Comparison of ENCODE assay signal across 39 cellular contexts in the genomic region with DNA sequence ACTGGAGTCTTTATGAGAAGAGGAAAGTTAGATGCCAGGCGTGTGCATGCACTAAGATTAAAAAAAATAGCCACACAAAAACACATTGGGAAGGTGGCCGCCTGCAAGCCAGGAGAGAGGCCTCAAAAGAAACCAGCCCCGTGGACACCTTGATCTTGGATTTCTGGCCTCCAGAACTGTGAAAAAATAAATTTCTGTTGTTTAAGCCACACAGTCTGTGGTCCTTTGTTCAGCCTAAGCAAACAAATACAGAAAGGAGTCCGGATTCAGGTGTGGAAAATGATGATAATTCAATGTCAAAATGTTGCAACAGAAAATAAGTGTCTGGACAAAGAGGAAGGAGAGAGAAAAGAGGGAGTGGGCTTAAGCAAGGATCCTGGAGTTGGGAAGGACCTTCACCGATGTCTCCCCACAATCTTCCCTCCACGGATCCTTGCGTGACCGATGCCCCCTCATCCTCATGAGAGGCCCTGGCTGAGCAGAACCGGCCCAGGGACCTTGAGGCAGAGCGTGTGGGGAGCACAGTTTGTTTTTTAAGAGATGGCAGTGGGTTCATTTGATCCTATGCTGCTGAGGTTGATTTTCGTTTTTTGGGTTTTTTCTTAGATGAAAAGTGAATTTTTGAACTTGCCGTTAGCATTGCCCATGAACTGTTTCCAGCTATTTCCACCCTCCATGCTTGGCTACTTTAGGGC.
"Had no signal": no experiment of that assay in that cellular context is flagged by ENCODE, and none has a peak within 500 bp of the region (broad histone marks: within the 10 kb centered on the region; RNA-seq: fewer than 3 reads in every experiment).

No MANE protein-coding gene starts in this region.

- H3K36me3 ChIP-seq: ascending aorta, brain microvascular endothelial cell, breast epithelium, cardiac muscle cell, WERI-Rb-1 had no signal

- H3K27me3 ChIP-seq: ascending aorta, brain microvascular endothelial cell, breast epithelium, cardiac muscle cell had no signal

- H3K4me3 Mint-ChIP-seq: activated CD4-positive, alpha-beta memory T cell treated with anti-CD3 and anti-CD28 coated beads, Interleukin-2, amount 10 ng/mL, durations not matched to agents 7 days and 5 days; activated CD4-positive, alpha-beta T cell treated with anti-CD3 and anti-CD28 coated beads for 36 hours; activated CD4-positive, alpha-beta T cell treated with anti-CD3 and anti-CD28 coated beads, Interleukin-2, amount 10 ng/mL, durations not matched to agents 7 days and 5 days; activated CD8-positive, alpha-beta memory T cell treated with anti-CD3 and anti-CD28 coated beads, Interleukin-2, amount 10 ng/mL, durations not matched to agents 7 days and 5 days; activated CD8-positive, alpha-beta T cell treated with anti-CD3 and anti-CD28 coated beads, Interleukin-2, amount 10 ng/mL, durations not matched to agents 7 days and 5 days; activated naive CD4-positive, alpha-beta T cell treated with anti-CD3 and anti-CD28 coated beads, Interleukin-2, amount 10 ng/mL, durations not matched to agents 7 days and 5 days; activated naive CD4-positive, alpha-beta T cell treated with anti-CD3 and anti-CD28 coated beads, Interleukin-2, amount 50 U/mL, for 24 hours; activated naive CD8-positive, alpha-beta T cell; activated naive CD8-positive, alpha-beta T cell treated with anti-CD3 and anti-CD28 coated beads, Interleukin-2, amount 10 ng/mL, durations not matched to agents 7 days and 5 days; activated naive CD8-positive, alpha-beta T cell treated with anti-CD3 and anti-CD28 coated beads, Interleukin-2, amount 50 U/mL, for 24 hours; activated T-cell treated with anti-CD3 and anti-CD28 coated beads, Interleukin-2, amount 50 U/mL, for 24 hours; central memory CD8-positive, alpha-beta T cell; T-cell; T-helper 17 cell; T-helper 2 cell treated with Interferon-gamma antibody and Interleukin-4, amounts not matched to agents 5 μg/mL and 100 μg/mL, for 36 hours; WTC11 had no signal

- H3K4me3 ChIP-seq: ascending aorta, breast epithelium, cardiac muscle cell had no signal

- H3K27me3 Mint-ChIP-seq: activated naive CD4-positive, alpha-beta T cell treated with anti-CD3 and anti-CD28 coated beads, Interleukin-2, amount 50 U/mL, for 24 hours; activated naive CD8-positive, alpha-beta T cell had no signal

- H3K4me1 ChIP-seq: ascending aorta, breast epithelium had no signal

- H3K27ac ChIP-seq: ascending aorta, brain microvascular endothelial cell, breast epithelium, cardiac muscle cell, WERI-Rb-1 had no signal

- ATAC-seq: activated CD4-positive, alpha-beta T cell treated with anti-CD3 and anti-CD28 coated beads for 36 hours; activated CD4-positive, CD25-positive, alpha-beta regulatory T cell treated with anti-CD3 and anti-CD28 coated beads, Interleukin-2, amount 50 U/mL, for 24 hours; activated CD8-positive, alpha-beta memory T cell treated with anti-CD3 and anti-CD28 coated beads, Interleukin-2, amount 10 ng/mL, durations not matched to agents 7 days and 5 days; activated CD8-positive, alpha-beta T cell treated with anti-CD3 and anti-CD28 coated beads, Interleukin-2, amount 10 ng/mL, durations not matched to agents 7 days and 5 days; activated naive CD8-positive, alpha-beta T cell treated with anti-CD3 and anti-CD28 coated beads, Interleukin-2, amount 50 U/mL, for 24 hours; T-cell; T-helper 17 cell had no signal

- H3K4me1 Mint-ChIP-seq: activated CD4-positive, alpha-beta memory T cell treated with anti-CD3 and anti-CD28 coated beads, Interleukin-2, amount 10 ng/mL, durations not matched to agents 7 days and 5 days; activated CD4-positive, alpha-beta T cell treated with anti-CD3 and anti-CD28 coated beads for 36 hours; activated CD4-positive, alpha-beta T cell treated with anti-CD3 and anti-CD28 coated beads, Interleukin-2, amount 10 ng/mL, durations not matched to agents 7 days and 5 days; activated CD8-positive, alpha-beta memory T cell treated with anti-CD3 and anti-CD28 coated beads, Interleukin-2, amount 10 ng/mL, durations not matched to agents 7 days and 5 days; activated naive CD4-positive, alpha-beta T cell treated with anti-CD3 and anti-CD28 coated beads, Interleukin-2, amount 10 ng/mL, durations not matched to agents 7 days and 5 days; activated naive CD4-positive, alpha-beta T cell treated with anti-CD3 and anti-CD28 coated beads, Interleukin-2, amount 50 U/mL, for 24 hours; activated naive CD8-positive, alpha-beta T cell treated with anti-CD3 and anti-CD28 coated beads, Interleukin-2, amount 10 ng/mL, durations not matched to agents 7 days and 5 days; activated naive CD8-positive, alpha-beta T cell treated with anti-CD3 and anti-CD28 coated beads, Interleukin-2, amount 50 U/mL, for 24 hours; central memory CD8-positive, alpha-beta T cell; T-cell; T-helper 17 cell had no signal

- H3K9me3 Mint-ChIP-seq: activated naive CD4-positive, alpha-beta T cell treated with anti-CD3 and anti-CD28 coated beads, Interleukin-2, amount 50 U/mL, for 24 hours; activated T-cell treated with anti-CD3 and anti-CD28 coated beads, Interleukin-2, amount 50 U/mL, for 24 hours had no signal

- FAIRE-seq: TTC549 had no signal

- H3K9me3 ChIP-seq: ascending aorta, breast epithelium had no signal

- H3K27ac Mint-ChIP-seq: activated CD4-positive, alpha-beta memory T cell treated with anti-CD3 and anti-CD28 coated beads, Interleukin-2, amount 10 ng/mL, durations not matched to agents 7 days and 5 days; activated CD4-positive, alpha-beta T cell treated with anti-CD3 and anti-CD28 coated beads for 36 hours; activated CD4-positive, alpha-beta T cell treated with anti-CD3 and anti-CD28 coated beads, Interleukin-2, amount 10 ng/mL, durations not matched to agents 7 days and 5 days; activated CD8-positive, alpha-beta memory T cell treated with anti-CD3 and anti-CD28 coated beads, Interleukin-2, amount 10 ng/mL, durations not matched to agents 7 days and 5 days; activated CD8-positive, alpha-beta T cell treated with anti-CD3 and anti-CD28 coated beads, Interleukin-2, amount 10 ng/mL, durations not matched to agents 7 days and 5 days; activated naive CD4-positive, alpha-beta T cell treated with anti-CD3 and anti-CD28 coated beads, Interleukin-2, amount 10 ng/mL, durations not matched to agents 7 days and 5 days; activated naive CD4-positive, alpha-beta T cell treated with anti-CD3 and anti-CD28 coated beads, Interleukin-2, amount 50 U/mL, for 24 hours; activated naive CD8-positive, alpha-beta T cell; activated naive CD8-positive, alpha-beta T cell treated with anti-CD3 and anti-CD28 coated beads, Interleukin-2, amount 10 ng/mL, durations not matched to agents 7 days and 5 days; activated naive CD8-positive, alpha-beta T cell treated with anti-CD3 and anti-CD28 coated beads, Interleukin-2, amount 50 U/mL, for 24 hours; activated T-cell treated with anti-CD3 and anti-CD28 coated beads, Interleukin-2, amount 50 U/mL, for 24 hours; activated T-helper 2 cell treated with anti-CD3 and anti-CD28 coated beads, Interferon-gamma antibody, Interleukin-2, Interleukin-4, amounts not matched to agents 10 μg/mL and 5 μg/mL and 100 μg/mL, durations not matched to agents 14 hours and 24 hours and 36 hours; T-cell; T-helper 17 cell; T-helper 2 cell treated with Interferon-gamma antibody and Interleukin-4, amounts not matched to agents 5 μg/mL and 100 μg/mL, for 36 hours; WTC11 had no signal

- DNase-seq: activated CD4-positive, alpha-beta memory T cell treated with anti-CD3 and anti-CD28 coated beads, Interleukin-2, amount 10 ng/mL, durations not matched to agents 7 days and 5 days; activated CD4-positive, alpha-beta T cell treated with anti-CD3 and anti-CD28 coated beads for 1 hour; activated CD4-positive, alpha-beta T cell treated with anti-CD3 and anti-CD28 coated beads for 36 hours; activated CD4-positive, alpha-beta T cell treated with anti-CD3 and anti-CD28 coated beads for 48 hours; activated CD4-positive, alpha-beta T cell treated with anti-CD3 and anti-CD28 coated beads, Interleukin-2, amount 10 ng/mL, durations not matched to agents 7 days and 5 days; activated CD4-positive, alpha-beta T cell treated with anti-CD3 and anti-CD28 coated beads, Interleukin-2, amount 50 U/mL, for 48 hours; activated CD4-positive, CD25-positive, alpha-beta regulatory T cell; activated CD8-positive, alpha-beta memory T cell treated with anti-CD3 and anti-CD28 coated beads for 24 hours; activated CD8-positive, alpha-beta memory T cell treated with anti-CD3 and anti-CD28 coated beads, Interleukin-2, amount 10 ng/mL, durations not matched to agents 7 days and 5 days; activated CD8-positive, alpha-beta memory T cell treated with anti-CD3 and anti-CD28 coated beads, Interleukin-2, amount 50 U/mL, for 48 hours; activated CD8-positive, alpha-beta T cell treated with anti-CD3 and anti-CD28 coated beads, Interleukin-2, amount 10 ng/mL, durations not matched to agents 7 days and 5 days; activated effector memory CD4-positive, alpha-beta T cell treated with Interleukin-2 at 50 U/mL for 16 hours; activated gamma-delta T cell; activated naive CD4-positive, alpha-beta T cell treated with anti-CD3 and anti-CD28 coated beads, Interleukin-2, amount 10 ng/mL, durations not matched to agents 7 days and 5 days; activated naive CD4-positive, alpha-beta T cell treated with Interleukin-2 at 50 U/mL for 16 hours; activated naive CD8-positive, alpha-beta T cell treated with anti-CD3 and anti-CD28 coated beads, Interleukin-2, amount 10 ng/mL, durations not matched to agents 7 days and 5 days; activated naive CD8-positive, alpha-beta T cell treated with anti-CD3 and anti-CD28 coated beads, Interleukin-2, amount 50 U/mL, for 24 hours; activated T-cell treated with anti-CD3 and anti-CD28 coated beads, Interleukin-2, amount 50 U/mL, for 24 hours; activated T-cell treated with anti-CD3 and anti-CD28 coated beads, Interleukin-2, amount 50 U/mL, for 48 hours; amygdala; anterior cingulate cortex; brain microvascular endothelial cell; caudate nucleus; cerebellar nuclear complex; T-cell; T-helper 17 cell; T-helper 9 cell; WERI-Rb-1 had no signal

- H3K36me3 Mint-ChIP-seq: activated CD8-positive, alpha-beta memory T cell treated with anti-CD3 and anti-CD28 coated beads, Interleukin-2, amount 10 ng/mL, durations not matched to agents 7 days and 5 days; activated naive CD4-positive, alpha-beta T cell treated with anti-CD3 and anti-CD28 coated beads, Interleukin-2, amount 10 ng/mL, durations not matched to agents 7 days and 5 days; activated naive CD4-positive, alpha-beta T cell treated with anti-CD3 and anti-CD28 coated beads, Interleukin-2, amount 50 U/mL, for 24 hours; activated naive CD8-positive, alpha-beta T cell; activated naive CD8-positive, alpha-beta T cell treated with anti-CD3 and anti-CD28 coated beads, Interleukin-2, amount 10 ng/mL, durations not matched to agents 7 days and 5 days; T-cell; WTC11 had no signal
